In genomic region chr3:157355276-157355675, GRCh38 we compare ENCODE assay signal across 19 cellular contexts.
"Had no signal": no experiment of that assay in that cellular context is flagged by ENCODE, and none has a peak within 500 bp of the region (broad histone marks: within the 10 kb centered on the region; RNA-seq: fewer than 3 reads in every experiment).

No MANE protein-coding gene starts in this region.

- H3K36me3 ChIP-seq: esophagus muscularis mucosa, gastroesophageal sphincter, prostate gland, right lobe of liver, tibial artery, upper lobe of right lung, vagina had no signal

- ATAC-seq: gastroesophageal sphincter; mucosa of descending colon; naive thymus-derived CD8-positive, alpha-beta T cell; right lobe of liver; stimulated activated effector memory CD8-positive, alpha-beta T cell treated with anti-CD3 and anti-CD28 coated beads, Interleukin-12 subunit alpha, Interleukin-12 subunit beta, amount 100 ng/mL, for 72 hours; upper lobe of right lung had no signal

- DNase-seq: cortex of kidney; effector memory CD4-positive, alpha-beta T cell; glutamatergic neuron; naive thymus-derived CD8-positive, alpha-beta T cell; nucleus accumbens; right lobe of liver; stimulated activated CD4-positive, alpha-beta T cell treated with anti-CD3 and anti-CD28 coated beads, Interleukin-4, amount 100 ng/mL, for 1 hour; stimulated activated CD8-positive, alpha-beta memory T cell treated with anti-CD3 and anti-CD28 coated beads, Interleukin-4, amount 100 ng/mL, for 48 hours; tibial artery; upper lobe of right lung had no signal

- H3K4me1 ChIP-seq: esophagus muscularis mucosa, gastroesophageal sphincter, prostate gland, right lobe of liver, tibial artery, upper lobe of right lung, vagina had no signal

- H2AFZ ChIP-seq: parathyroid adenoma had no signal

- H3K9me3 ChIP-seq: esophagus muscularis mucosa, gastroesophageal sphincter, mucosa of descending colon, prostate gland, right lobe of liver, tibial artery, upper lobe of right lung, vagina had no signal

- H3K4me3 ChIP-seq: esophagus muscularis mucosa, gastroesophageal sphincter, mucosa of descending colon, prostate gland, right lobe of liver, tibial artery, upper lobe of right lung, vagina had no signal

- H3K27me3 ChIP-seq: esophagus muscularis mucosa, gastroesophageal sphincter, right lobe of liver, tibial artery, upper lobe of right lung, vagina had no signal

- H3K4me1 Mint-ChIP-seq: naive thymus-derived CD8-positive, alpha-beta T cell; stimulated activated effector memory CD8-positive, alpha-beta T cell treated with anti-CD3 and anti-CD28 coated beads, Interleukin-12 subunit alpha, Interleukin-12 subunit beta, amount 100 ng/mL, for 72 hours had no signal

- H3K27ac Mint-ChIP-seq: stimulated activated effector memory CD8-positive, alpha-beta T cell treated with anti-CD3 and anti-CD28 coated beads, Interleukin-12 subunit alpha, Interleukin-12 subunit beta, amount 100 ng/mL, for 72 hours; stimulated activated naive CD8-positive, alpha-beta T cell treated with anti-CD3 and anti-CD28 coated beads, Interleukin-15, Interleukin-2, amounts not matched to agents 100 ng/mL and 50 ng/mL, for 24 hours had no signal

- H3K36me3 Mint-ChIP-seq: stimulated activated effector memory CD8-positive, alpha-beta T cell treated with anti-CD3 and anti-CD28 coated beads, Interleukin-12 subunit alpha, Interleukin-12 subunit beta, amount 100 ng/mL, for 72 hours had no signal

- H3K9ac ChIP-seq: parathyroid adenoma had no signal

- H3K9me3 Mint-ChIP-seq: stimulated activated naive CD8-positive, alpha-beta T cell treated with anti-CD3 and anti-CD28 coated beads, Interleukin-15, Interleukin-2, amounts not matched to agents 100 ng/mL and 50 ng/mL, for 24 hours had no signal

- H3K4me3 Mint-ChIP-seq: naive thymus-derived CD8-positive, alpha-beta T cell; stimulated activated effector memory CD8-positive, alpha-beta T cell treated with anti-CD3 and anti-CD28 coated beads, Interleukin-12 subunit alpha, Interleukin-12 subunit beta, amount 100 ng/mL, for 72 hours; stimulated activated naive CD8-positive, alpha-beta T cell treated with anti-CD3 and anti-CD28 coated beads, Interleukin-15, Interleukin-2, amounts not matched to agents 100 ng/mL and 50 ng/mL, for 24 hours had no signal

- H3K27ac ChIP-seq: epithelial cell of prostate, esophagus muscularis mucosa, gastroesophageal sphincter, parathyroid adenoma, prostate gland, right lobe of liver, tibial artery, upper lobe of right lung, vagina had no signal
